ENCODE assay signal across 28 cellular contexts in the genomic region with DNA sequence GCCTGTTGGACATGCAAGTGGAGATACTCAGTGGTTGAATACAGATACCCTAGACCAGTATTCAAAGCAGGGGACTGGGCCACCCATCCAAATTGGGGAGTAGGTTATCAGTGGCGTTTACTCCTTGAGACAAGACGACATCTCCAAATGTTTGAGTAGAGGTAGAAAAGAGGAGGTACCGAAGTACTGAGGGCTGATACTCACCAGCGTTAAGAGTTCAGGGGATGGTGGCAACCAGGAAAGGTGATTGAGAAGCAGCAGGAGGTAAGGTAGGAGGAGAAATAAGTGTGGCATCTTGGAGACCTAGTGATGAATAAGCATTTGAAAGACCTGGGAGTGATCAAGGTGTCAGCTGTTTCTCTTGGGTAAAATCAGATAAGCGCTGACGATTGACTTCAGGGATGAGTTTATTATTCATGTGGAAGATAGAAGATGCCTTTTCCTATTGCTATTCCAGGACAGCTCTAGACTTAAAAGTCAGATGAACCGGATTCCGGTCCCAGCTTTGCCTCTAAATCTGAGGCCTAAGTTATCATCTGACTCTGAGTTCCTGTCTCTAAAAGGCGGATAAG.
"Had no signal": no experiment of that assay in that cellular context is flagged by ENCODE, and none has a peak within 500 bp of the region (broad histone marks: within the 10 kb centered on the region; RNA-seq: fewer than 3 reads in every experiment).

No MANE protein-coding gene starts in this region.

- H3K27me3 ChIP-seq: foreskin keratinocyte, gastroesophageal sphincter, heart left ventricle, neural progenitor cell, right atrium auricular region, sigmoid colon, spleen, tibial nerve, vagina had no signal

- H3K4me1 Mint-ChIP-seq: central memory CD8-positive, alpha-beta T cell; memory B cell; neural progenitor cell; stimulated activated naive B cell treated with anti-CD40 and anti-IgM and Interleukin-4, amounts not matched to agents 10 μg/mL and 1 μg/mL and 100 μg/mL, for 72 hours had no signal

- H3K27ac Mint-ChIP-seq: memory B cell; nephron; neural progenitor cell; stimulated activated naive B cell treated with anti-CD40 and anti-IgM and Interleukin-4, amounts not matched to agents 10 μg/mL and 1 μg/mL and 100 μg/mL, for 72 hours had no signal

- H3K36me3 ChIP-seq: neural progenitor cell, prostate gland had no signal

- H3K9me3 ChIP-seq: gastroesophageal sphincter, heart left ventricle, prostate gland, right atrium auricular region, sigmoid colon, spleen, thoracic aorta, tibial nerve, vagina had no signal

- ATAC-seq: effector memory CD8-positive, alpha-beta T cell; esophagus mucosa; foreskin keratinocyte; gastroesophageal sphincter; heart left ventricle; left colon; stimulated activated naive B cell treated with anti-CD40 and anti-IgM and Interleukin-4, amounts not matched to agents 10 μg/mL and 1 μg/mL and 100 μg/mL, for 72 hours had no signal

- H3K27me3 Mint-ChIP-seq: central memory CD8-positive, alpha-beta T cell; effector memory CD8-positive, alpha-beta T cell; memory B cell; stimulated activated naive B cell treated with anti-CD40 and anti-IgM and Interleukin-4, amounts not matched to agents 10 μg/mL and 1 μg/mL and 100 μg/mL, for 72 hours; stimulated activated naive CD8-positive, alpha-beta T cell treated with anti-CD3 and anti-CD28 coated beads, Interleukin-15, Interleukin-2, amounts not matched to agents 100 ng/mL and 50 ng/mL, for 24 hours had no signal

- H2AFZ ChIP-seq: neural progenitor cell, parathyroid adenoma had no signal

- H3K4me3 ChIP-seq: coronary artery, gastroesophageal sphincter, heart left ventricle, lung, neural progenitor cell, prostate gland, right atrium auricular region, sigmoid colon, spleen, thoracic aorta, tibial nerve, vagina had no signal

- H3K9me3 Mint-ChIP-seq: central memory CD8-positive, alpha-beta T cell; effector memory CD8-positive, alpha-beta T cell; memory B cell; nephron; neural progenitor cell; stimulated activated naive B cell treated with anti-CD40 and anti-IgM and Interleukin-4, amounts not matched to agents 10 μg/mL and 1 μg/mL and 100 μg/mL, for 72 hours; stimulated activated naive CD8-positive, alpha-beta T cell treated with anti-CD3 and anti-CD28 coated beads, Interleukin-15, Interleukin-2, amounts not matched to agents 100 ng/mL and 50 ng/mL, for 24 hours had no signal

- H3K4me1 ChIP-seq: neural progenitor cell, prostate gland, spleen had no signal

- H3K9ac ChIP-seq: neural progenitor cell, parathyroid adenoma had no signal

- H3K27ac ChIP-seq: coronary artery, epithelial cell of prostate, foreskin keratinocyte, gastroesophageal sphincter, heart left ventricle, neural progenitor cell, parathyroid adenoma, prostate gland, right atrium auricular region, sigmoid colon, spleen, thoracic aorta, tibial nerve, vagina had no signal

- H3K79me2 ChIP-seq: parathyroid adenoma had no signal

- DNase-seq: effector memory CD8-positive, alpha-beta T cell; foreskin keratinocyte; heart left ventricle; hippocampal formation; islet precursor cell; kidney glomerular epithelial cell; left colon; left ventricle myocardium superior; sigmoid colon; spleen; stimulated activated CD4-positive, alpha-beta T cell treated with anti-CD3 and anti-CD28 coated beads, Interleukin-4, amount 100 ng/mL, for 4 hours; stimulated activated naive B cell treated with anti-CD40 and anti-IgM and Interleukin-4, amounts not matched to agents 10 μg/mL and 1 μg/mL and 100 μg/mL, for 72 hours had no signal

- H3K4me2 ChIP-seq: neural progenitor cell had no signal

- H3K4me3 Mint-ChIP-seq: central memory CD8-positive, alpha-beta T cell; effector memory CD8-positive, alpha-beta T cell; memory B cell; nephron; neural progenitor cell; stimulated activated naive B cell treated with anti-CD40 and anti-IgM and Interleukin-4, amounts not matched to agents 10 μg/mL and 1 μg/mL and 100 μg/mL, for 72 hours; stimulated activated naive CD8-positive, alpha-beta T cell treated with anti-CD3 and anti-CD28 coated beads, Interleukin-15, Interleukin-2, amounts not matched to agents 100 ng/mL and 50 ng/mL, for 24 hours had no signal
